1 cellular context compared by ENCODE assay signal in genomic region chr19:29860492-29860891, GRCh38.
TF ChIP-seq lines count a peak whose summit lies in the region.

No MANE protein-coding gene starts in this region.

TF ChIP-seq in IMR-90, 13 proteins besides CTCF, POLR2A, EP300 and RAD21:
- TF ChIP-seq NFE2L2 (IDR thresholded peaks at IDR 0.05; ENCODE audit: low read depth, low read length) (no peak), SMC3 (IDR thresholded peaks at IDR 0.05; ENCODE audit: low read depth, low read length) (no peak), USF2 (IDR thresholded peaks at IDR 0.05; ENCODE audit: low read depth, low read length) (peak; percentile 58), RFX5 (IDR thresholded peaks at IDR 0.05; ENCODE audit: low read depth, low read length) (no peak), CEBPB (IDR thresholded peaks at IDR 0.05; ENCODE audit: low read depth, low read length) (no peak), MAZ (IDR thresholded peaks at IDR 0.05; ENCODE audit: borderline replicate concordance, low read depth, low read length) (no peak), FOS (IDR thresholded peaks at IDR 0.05; ENCODE audit: low read depth, low read length) (no peak), CHD1 (IDR thresholded peaks at IDR 0.05; ENCODE audit: low read depth, low read length) (no peak), BHLHE40 (IDR thresholded peaks at IDR 0.05; ENCODE audit: low read depth, low read length) (no peak)
